Comparison of ENCODE assay signal across 19 cellular contexts in the genomic region with DNA sequence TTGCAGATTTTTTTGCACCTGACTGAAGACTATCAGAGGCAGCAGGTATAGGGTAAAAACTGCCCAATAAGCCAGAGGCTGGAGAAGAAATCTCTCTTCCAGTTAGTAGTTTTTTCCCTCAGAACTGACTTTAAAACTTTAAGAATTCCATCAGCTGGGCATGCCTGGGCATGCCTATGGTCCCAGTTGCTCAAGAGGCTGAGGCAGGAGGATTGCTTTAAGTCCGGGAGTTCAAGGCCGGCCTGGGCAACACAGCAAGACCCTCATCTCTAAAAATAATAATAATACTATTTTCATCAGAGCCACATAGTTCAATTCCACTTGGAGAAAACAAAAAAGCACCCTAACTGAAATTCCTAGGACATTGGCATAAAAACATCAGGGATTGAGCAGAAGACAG.
"Had no signal": no experiment of that assay in that cellular context is flagged by ENCODE, and none has a peak within 500 bp of the region (broad histone marks: within the 10 kb centered on the region; RNA-seq: fewer than 3 reads in every experiment).

No MANE protein-coding gene starts in this region.

- DNase-seq: activated CD4-positive, alpha-beta T cell treated with anti-CD3 and anti-CD28 coated beads for 1 hour; activated CD8-positive, alpha-beta memory T cell treated with anti-CD3 and anti-CD28 coated beads for 24 hours; activated CD8-positive, alpha-beta memory T cell treated with anti-CD3 and anti-CD28 coated beads, Interleukin-2, amount 50 U/mL, for 48 hours; activated gamma-delta T cell; activated T-cell treated with anti-CD3 and anti-CD28 coated beads, Interleukin-2, amount 50 U/mL, for 48 hours; effector memory CD4-positive, alpha-beta T cell; hippocampal formation; kidney; nephron progenitor cell; occipital lobe; posterior cingulate gyrus; stimulated activated naive CD4-positive, alpha-beta T cell treated with Interleukin-2 at 50 U/mL for 16 hours; T-helper 17 cell; thyroid gland had no signal

- H3K4me1 ChIP-seq: thyroid gland had no signal

- H3K27ac Mint-ChIP-seq: activated naive CD4-positive, alpha-beta T cell treated with anti-CD3 and anti-CD28 coated beads, Interleukin-2, amount 50 U/mL, for 24 hours; dendritic cell treated with granulocyte-macrophage colony-stimulating factor and Interleukin-4, amounts not matched to agents 40 ng/mL and 50 ng/mL, for 4 days; nephron progenitor cell; T-helper 17 cell had no signal

- H3K4me3 ChIP-seq: lung, thyroid gland had no signal

- ATAC-seq: left lobe of liver, T-helper 17 cell had no signal

- H3K27ac ChIP-seq: thyroid gland, VCaP had no signal

- H3K4me3 Mint-ChIP-seq: activated naive CD4-positive, alpha-beta T cell treated with anti-CD3 and anti-CD28 coated beads, Interleukin-2, amount 50 U/mL, for 24 hours; dendritic cell treated with granulocyte-macrophage colony-stimulating factor and Interleukin-4, amounts not matched to agents 40 ng/mL and 50 ng/mL, for 4 days; nephron progenitor cell; T-helper 17 cell had no signal

- H3K36me3 ChIP-seq: thyroid gland had no signal

- H3K27me3 ChIP-seq: thyroid gland had no signal

- H3K9me3 Mint-ChIP-seq: activated naive CD4-positive, alpha-beta T cell treated with anti-CD3 and anti-CD28 coated beads, Interleukin-2, amount 50 U/mL, for 24 hours; dendritic cell treated with granulocyte-macrophage colony-stimulating factor and Interleukin-4, amounts not matched to agents 40 ng/mL and 50 ng/mL, for 4 days; nephron progenitor cell had no signal

- H3K4me1 Mint-ChIP-seq: activated naive CD4-positive, alpha-beta T cell treated with anti-CD3 and anti-CD28 coated beads, Interleukin-2, amount 50 U/mL, for 24 hours had no signal

- H3K27me3 Mint-ChIP-seq: activated naive CD4-positive, alpha-beta T cell treated with anti-CD3 and anti-CD28 coated beads, Interleukin-2, amount 50 U/mL, for 24 hours; dendritic cell treated with granulocyte-macrophage colony-stimulating factor and Interleukin-4, amounts not matched to agents 40 ng/mL and 50 ng/mL, for 4 days; T-helper 17 cell had no signal

- H3K9me3 ChIP-seq: thyroid gland had no signal
